ENCODE assay signal across 8 cellular contexts in the genomic region with DNA sequence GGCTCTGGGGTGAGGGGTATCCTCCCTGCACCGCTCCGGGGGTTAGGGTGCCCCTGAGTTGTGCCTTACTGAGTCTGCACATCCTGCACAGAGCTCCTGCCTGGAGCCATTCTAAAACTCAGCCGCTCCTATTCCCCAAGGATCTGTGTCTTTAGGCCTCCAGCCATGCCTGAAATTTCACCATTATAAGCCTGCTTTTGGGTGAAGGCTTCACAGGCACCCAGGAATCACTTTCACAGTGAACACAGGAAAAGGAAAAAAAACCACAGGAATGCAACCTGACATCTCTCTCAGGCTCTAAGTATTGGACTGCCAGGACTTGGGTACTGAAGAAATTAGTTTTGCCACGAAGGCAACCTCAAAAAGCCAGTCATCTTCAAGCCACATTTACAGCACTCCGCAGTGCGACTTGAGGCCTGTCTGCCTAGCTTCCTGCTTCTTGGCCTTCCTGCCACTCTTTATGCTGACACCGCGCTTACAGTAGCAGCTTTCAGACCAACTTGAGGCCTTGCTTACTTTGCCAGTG. TPM values are rescaled to one million over a fixed set of nuclear protein-coding genes. Genes with fewer than 3 reads are reported as not detected.
DNase-seq lines count a peak whose midpoint lies in the region; ATAC-seq and TF ChIP-seq lines count a peak whose summit lies in the region.

No MANE protein-coding gene starts in this region.

- DNase-seq in GDM1 (lab: John Stamatoyannopoulos, UW) (peak; percentile 78), osteocyte (ENCODE audit: extremely low spot score, unreplicated experiment) (peak; percentile 85), GM13976 (ENCODE audit: low spot score) (no peak), NCI-H2171 treated with DMSO at 0.1 percent for 48 hours (lab: John Stamatoyannopoulos, UW) (no peak), NCI-H345 (lab: John Stamatoyannopoulos, UW) (no peak)
- DNase-seq in activated CD4-positive, alpha-beta T cell treated with anti-CD3 and anti-CD28 coated beads for 24 hours (ENCODE audit: low read depth in 2 of 2): peak; percentile 23 to 28
- peak; percentile 38 for DNase-seq in effector CD4-positive, alpha-beta T cell

- peaks cover 2% of the 10 kb centered on the region for H3K9me3 Mint-ChIP-seq in osteocyte (ENCODE audit: unreplicated experiment)

- ATAC-seq in HG03108 (IDR thresholded peaks at IDR 0.05; ENCODE audit: unreplicated experiment): peak; percentile 60

- H3K4me1 Mint-ChIP-seq in osteocyte (ENCODE audit: unreplicated experiment): peaks cover 61% of the 10 kb centered on the region

- in situ Hi-C loops in GM13976 (cut with MboI; ENCODE audit: low sequenced_read_pairs, unreplicated experiment): no loop called here

- peak overlapping the region; percentile 93 for H3K27ac Mint-ChIP-seq in osteocyte (ENCODE audit: unreplicated experiment)

- no peaks in the 10 kb centered on the region for H3K27me3 Mint-ChIP-seq in osteocyte (ENCODE audit: unreplicated experiment)

- peaks cover 29% of the 10 kb centered on the region for H3K36me3 Mint-ChIP-seq in osteocyte (ENCODE audit: unreplicated experiment)

- TF ChIP-seq CTCF in osteocyte (IDR thresholded peaks at IDR 0.05) (no peak), GM13976 (IDR thresholded peaks at IDR 0.05; ENCODE audit: borderline replicate concordance, control extremely low read depth, extremely low read depth, insufficient read depth, missing control alignments) (no peak)

- H3K4me3 Mint-ChIP-seq in osteocyte (ENCODE audit: unreplicated experiment): no peak overlapping the region

RNA-seq across cellular contexts. Expression of a gene that starts 30.9 kb away (rescaled TPM):
- 174 and 178 TPM in 2 replicates for total RNA-seq in osteocyte

Comparison
In these comparisons a context has a peak if more than half of its experiments do, and no peak if none do; other contexts are left out.
1. DNase-seq: peak in GDM1 (single experiment), activated CD4-positive, alpha-beta T cell treated with anti-CD3 and anti-CD28 coated beads for 24 hours (2 of 2), effector CD4-positive, alpha-beta T cell (single experiment) and osteocyte (single experiment); none in GM13976 (single experiment), NCI-H2171 treated with DMSO at 0.1 percent for 48 hours (single experiment) and NCI-H345 (single experiment).